ENCODE assay signal across 8 cellular contexts in the genomic region with DNA sequence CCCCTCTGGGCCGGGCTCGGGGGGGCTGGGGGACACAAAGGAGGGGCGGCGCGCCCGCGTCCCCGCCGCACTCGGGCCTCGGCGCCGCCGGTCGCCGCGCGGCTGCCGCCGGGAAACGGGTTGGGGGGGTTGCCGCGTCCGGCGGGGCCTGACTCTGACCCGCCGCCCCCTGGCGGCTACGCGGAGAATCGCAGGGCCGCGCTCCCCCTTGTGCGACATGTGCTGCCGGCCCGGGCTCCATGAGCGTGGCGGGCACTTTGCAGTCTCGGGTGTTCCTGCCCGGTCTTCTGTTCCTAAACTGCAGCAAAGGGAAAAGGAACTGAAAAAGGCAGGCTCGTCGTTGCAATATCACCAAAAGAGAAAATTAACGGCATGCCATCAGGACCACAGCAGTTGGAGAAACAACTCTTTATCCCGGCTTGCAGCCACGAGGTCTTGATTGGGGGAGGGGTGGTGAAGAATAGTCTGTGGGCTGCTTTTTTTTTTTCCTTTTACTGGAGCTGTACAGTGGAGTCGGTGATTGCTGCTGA. TPM values are rescaled to one million over a fixed set of nuclear protein-coding genes. Genes with fewer than 3 reads are reported as not detected.
A peak's percentile ranks its signal among the peaks of the same experiment; 100 is the strongest.
DNase-seq lines count a peak whose midpoint lies in the region; ATAC-seq, FAIRE-seq and TF ChIP-seq lines count a peak whose summit lies in the region.

No MANE protein-coding gene starts in this region.

- 0 to 1% (median 0%) methylated on average over 39 to 46 of the region's 46 CpGs for WGBS in small intestine, 3 donors

- no peak for FAIRE-seq in small intestine (lab: Jason Lieb, UNC)

- H3K27me3 ChIP-seq in small intestine (ENCODE audit: control insufficient read depth in 2 of 2, insufficient read depth in 2 of 2, low read length in 2 of 2), result no peaks in the 10 kb centered on the region

- no peaks in the 10 kb centered on the region for H3K9me3 ChIP-seq in small intestine (ENCODE audit: control insufficient read depth, low read depth)

- DNase-seq in A172 (ENCODE audit: low spot score) (peak; percentile 67), NCI-H2107 (lab: John Stamatoyannopoulos, UW) (peak; percentile 75), T47D (ENCODE audit: low read depth in 1 of 2, low spot score in 1 of 2) (peak; percentile 64 to 88), iPS-NIHi7 (ENCODE audit: extremely low spot score) (peak; percentile 84), small intestine (peak; percentile 85)

- H3K27ac ChIP-seq in VCaP, result peak overlapping the region; percentile 97
- H3K27ac ChIP-seq in small intestine (ENCODE audit: low read depth in 1 of 2, low read length in 1 of 2), result peak overlapping the region; percentile 90 to 92

- peak; percentile 94 for TF ChIP-seq CTCF in VCaP (conservative IDR thresholded peaks at IDR 0.05)

- H3K4me1 ChIP-seq in small intestine (ENCODE audit: control insufficient read depth in 2 of 2, insufficient read depth in 1 of 2, low read depth in 1 of 2, low read length in 1 of 2), result peaks cover 2 to 3% of the 10 kb centered on the region in 2 donors

- ATAC-seq in GM18520 (IDR thresholded peaks at IDR 0.05; ENCODE audit: unreplicated experiment) (peak; percentile 37), HG03066 (IDR thresholded peaks at IDR 0.05; ENCODE audit: low read depth, unreplicated experiment) (peak; percentile 43)

- in situ Hi-C loops in T47D (cut with HindIII; ENCODE audit: low pct_unique_long_range_greater_than_20kb, low sequenced_read_pairs), result no loop called here

- peak overlapping the region; percentile 92 to 97 for H3K4me3 ChIP-seq in small intestine (ENCODE audit: low read depth in 1 of 2, low read length in 2 of 2)

- no peaks in the 10 kb centered on the region for H3K36me3 ChIP-seq in small intestine (ENCODE audit: control insufficient read depth in 2 of 2, insufficient read depth in 2 of 2, low read length in 2 of 2)

RNA-seq across cellular contexts. Expression of a gene that starts 1.5 kb away (rescaled TPM):
- 2.1 and 3.7 TPM in 2 replicates for total RNA-seq in A172 (2014; rRNA removed; shearing (Covaris generic))
- 1 to 10 TPM in 2 of 3 donors, under 1 TPM in 1; 0.67 to 2.2 (median 1.4) TPM for polyA plus RNA-seq in small intestine

RNA-seq across cellular contexts. Expression of a gene that starts 49.5 kb away (rescaled TPM):
- not detected in 2 replicates for total RNA-seq in A172 (2014; rRNA removed; shearing (Covaris generic))
- under 1 TPM in 1 of 3 donors, not detected in 2; 0.18 TPM for polyA plus RNA-seq in small intestine

Comparison
In these comparisons a context has a peak if more than half of its experiments do, and no peak if none do; other contexts are left out.
1. Peak in every context shown above with its lines: DNase-seq, ATAC-seq, H3K4me3 ChIP-seq and H3K27ac ChIP-seq.